In genomic region chr16:84817206-84817605, GRCh38 we compare ENCODE assay signal across 34 cellular contexts.
"Had no signal": no experiment of that assay in that cellular context is flagged by ENCODE, and none has a peak within 500 bp of the region (broad histone marks: within the 10 kb centered on the region; RNA-seq: fewer than 3 reads in every experiment).

No MANE protein-coding gene starts in this region.

- H3K36me3 Mint-ChIP-seq: activated naive CD4-positive, alpha-beta T cell treated with anti-CD3 and anti-CD28 coated beads, Interleukin-2, amount 10 ng/mL, durations not matched to agents 7 days and 5 days; activated naive CD4-positive, alpha-beta T cell treated with anti-CD3 and anti-CD28 coated beads, Interleukin-2, amount 50 U/mL, for 72 hours had no signal

- H3K4me3 Mint-ChIP-seq: activated CD4-positive, alpha-beta memory T cell treated with anti-CD3 and anti-CD28 coated beads, Interleukin-2, amount 10 ng/mL, durations not matched to agents 7 days and 5 days; activated CD4-positive, alpha-beta T cell treated with anti-CD3 and anti-CD28 coated beads, Interleukin-2, amount 10 ng/mL, durations not matched to agents 7 days and 5 days; activated naive CD4-positive, alpha-beta T cell treated with anti-CD3 and anti-CD28 coated beads, Interleukin-2, amount 10 ng/mL, durations not matched to agents 7 days and 5 days; activated naive CD8-positive, alpha-beta T cell treated with anti-CD3 and anti-CD28 coated beads, Interleukin-2, amount 50 U/mL, for 24 hours; activated T-cell treated with anti-CD3 and anti-CD28 coated beads, Interleukin-2, amount 50 U/mL, for 24 hours; activated T-cell treated with anti-CD3 and anti-CD28 coated beads, Interleukin-2, amount 50 U/mL, for 72 hours; effector memory CD8-positive, alpha-beta T cell; T-helper 17 cell; T-helper 2 cell treated with Interferon-gamma antibody and Interleukin-4, amounts not matched to agents 5 μg/mL and 100 μg/mL, for 36 hours had no signal

- H3K36me3 ChIP-seq: adrenal gland, esophagus muscularis mucosa, gastrocnemius medialis, heart left ventricle had no signal

- H3K27ac Mint-ChIP-seq: activated CD4-positive, alpha-beta memory T cell treated with anti-CD3 and anti-CD28 coated beads, Interleukin-2, amount 10 ng/mL, durations not matched to agents 7 days and 5 days; activated CD4-positive, alpha-beta T cell treated with anti-CD3 and anti-CD28 coated beads, Interleukin-2, amount 10 ng/mL, durations not matched to agents 7 days and 5 days; activated naive CD4-positive, alpha-beta T cell treated with anti-CD3 and anti-CD28 coated beads, Interleukin-2, amount 10 ng/mL, durations not matched to agents 7 days and 5 days; activated naive CD4-positive, alpha-beta T cell treated with anti-CD3 and anti-CD28 coated beads, Interleukin-2, amount 50 U/mL, for 72 hours; activated naive CD8-positive, alpha-beta T cell treated with anti-CD3 and anti-CD28 coated beads, Interleukin-2, amount 50 U/mL, for 24 hours; activated T-cell treated with anti-CD3 and anti-CD28 coated beads, Interleukin-2, amount 50 U/mL, for 24 hours; activated T-cell treated with anti-CD3 and anti-CD28 coated beads, Interleukin-2, amount 50 U/mL, for 72 hours; effector memory CD8-positive, alpha-beta T cell; T-helper 17 cell; T-helper 2 cell treated with Interferon-gamma antibody and Interleukin-4, amounts not matched to agents 5 μg/mL and 100 μg/mL, for 36 hours had no signal

- H3K9me3 ChIP-seq: adrenal gland, body of pancreas, esophagus muscularis mucosa, gastrocnemius medialis, heart left ventricle had no signal

- FAIRE-seq: colon had no signal

- ATAC-seq: activated naive CD4-positive, alpha-beta T cell treated with anti-CD3 and anti-CD28 coated beads, Interleukin-2, amount 50 U/mL, for 72 hours; activated naive CD8-positive, alpha-beta T cell treated with anti-CD3 and anti-CD28 coated beads, Interleukin-2, amount 50 U/mL, for 24 hours; activated T-cell treated with anti-CD3 and anti-CD28 coated beads, Interleukin-2, amount 50 U/mL, for 72 hours; body of pancreas; effector memory CD8-positive, alpha-beta T cell; foreskin keratinocyte; gastrocnemius medialis; heart left ventricle; T-helper 17 cell had no signal

- H3K27me3 ChIP-seq: adrenal gland had no signal

- DNase-seq: activated CD4-positive, alpha-beta memory T cell treated with anti-CD3 and anti-CD28 coated beads, Interleukin-2, amount 10 ng/mL, durations not matched to agents 7 days and 5 days; activated CD4-positive, alpha-beta T cell treated with anti-CD3 and anti-CD28 coated beads for 1 hour; activated CD4-positive, alpha-beta T cell treated with anti-CD3 and anti-CD28 coated beads for 4 hours; activated CD4-positive, alpha-beta T cell treated with anti-CD3 and anti-CD28 coated beads, Interleukin-2, amount 10 ng/mL, durations not matched to agents 7 days and 5 days; activated CD4-positive, alpha-beta T cell treated with anti-CD3 and anti-CD28 coated beads, Interleukin-2, amount 50 U/mL, for 4 hours; activated CD8-positive, alpha-beta memory T cell treated with anti-CD3 and anti-CD28 coated beads, Interleukin-2, amount 50 U/mL, for 48 hours; activated gamma-delta T cell; activated naive CD4-positive, alpha-beta T cell; activated naive CD4-positive, alpha-beta T cell treated with anti-CD3 and anti-CD28 coated beads, Interleukin-2, amount 10 ng/mL, durations not matched to agents 7 days and 5 days; activated naive CD8-positive, alpha-beta T cell treated with anti-CD3 and anti-CD28 coated beads, Interleukin-2, amount 50 U/mL, for 24 hours; activated T-cell treated with anti-CD3 and anti-CD28 coated beads for 4 hours; activated T-cell treated with anti-CD3 and anti-CD28 coated beads, Interleukin-2, amount 50 U/mL, for 24 hours; activated T-cell treated with anti-CD3 and anti-CD28 coated beads, Interleukin-2, amount 50 U/mL, for 72 hours; adrenal gland; amygdala; aorta; body of pancreas; caudate nucleus; cortex of kidney; dermis blood vessel endothelial cell; effector CD4-positive, alpha-beta T cell; effector memory CD8-positive, alpha-beta T cell; erythroblast; foreskin keratinocyte; gastrocnemius medialis; glutamatergic neuron; T-helper 1 cell; T-helper 17 cell; T1000 had no signal

- H3K9me3 Mint-ChIP-seq: activated CD4-positive, alpha-beta memory T cell treated with anti-CD3 and anti-CD28 coated beads, Interleukin-2, amount 10 ng/mL, durations not matched to agents 7 days and 5 days; activated CD4-positive, alpha-beta T cell treated with anti-CD3 and anti-CD28 coated beads, Interleukin-2, amount 10 ng/mL, durations not matched to agents 7 days and 5 days; activated naive CD4-positive, alpha-beta T cell treated with anti-CD3 and anti-CD28 coated beads, Interleukin-2, amount 10 ng/mL, durations not matched to agents 7 days and 5 days; activated naive CD4-positive, alpha-beta T cell treated with anti-CD3 and anti-CD28 coated beads, Interleukin-2, amount 50 U/mL, for 72 hours; activated naive CD8-positive, alpha-beta T cell treated with anti-CD3 and anti-CD28 coated beads, Interleukin-2, amount 50 U/mL, for 24 hours; activated T-cell treated with anti-CD3 and anti-CD28 coated beads, Interleukin-2, amount 50 U/mL, for 24 hours; effector memory CD8-positive, alpha-beta T cell; T-helper 2 cell treated with Interferon-gamma antibody and Interleukin-4, amounts not matched to agents 5 μg/mL and 100 μg/mL, for 36 hours had no signal

- H3K4me3 ChIP-seq: adrenal gland, body of pancreas, esophagus muscularis mucosa, gastrocnemius medialis, heart left ventricle had no signal

- H3K27ac ChIP-seq: adrenal gland, body of pancreas, foreskin keratinocyte, gastrocnemius medialis, heart left ventricle had no signal
